In genomic region chr6:75656479-75656878, GRCh38 we compare ENCODE assay signal across 18 cellular contexts. TPM values are rescaled to one million over a fixed set of nuclear protein-coding genes. Genes with fewer than 3 reads are reported as not detected.
DNase-seq lines count a peak whose midpoint lies in the region; ATAC-seq and TF ChIP-seq lines count a peak whose summit lies in the region.
"Had no signal": no experiment of that assay in that cellular context is flagged by ENCODE, and none has a peak within 500 bp of the region (broad histone marks: within the 10 kb centered on the region; RNA-seq: fewer than 3 reads in every experiment).

No MANE protein-coding gene starts in this region.

- no peaks in the 10 kb centered on the region for H3K27me3 Mint-ChIP-seq in endodermal cell (ENCODE audit: insufficient read depth)
- H3K27me3 Mint-ChIP-seq: activated CD8-positive, alpha-beta memory T cell treated with anti-CD3 and anti-CD28 coated beads, Interleukin-2, amount 10 ng/mL, durations not matched to agents 7 days and 5 days; IgD-negative memory B cell had no signal

- H3K27me3 ChIP-seq in endodermal cell (ENCODE audit: control insufficient read depth, insufficient read depth, low read length, poor library complexity, severe bottlenecking), result no peaks in the 10 kb centered on the region

- DNase-seq in AG10803 (ENCODE audit: low read depth) (peak; percentile 2), endodermal cell (no peak), NCI-H2081 (lab: John Stamatoyannopoulos, UW) (no peak), DMS 273 treated with DMSO at 0.1 percent for 48 hours (lab: John Stamatoyannopoulos, UW) (no peak)
- DNase-seq in stimulated activated naive CD4-positive, alpha-beta T cell (lab: John Stamatoyannopoulos, UW), result no peak
- DNase-seq: activated CD8-positive, alpha-beta memory T cell treated with anti-CD3 and anti-CD28 coated beads, Interleukin-2, amount 10 ng/mL, durations not matched to agents 7 days and 5 days; amygdala; effector memory CD4-positive, alpha-beta T cell; NCI-H187 treated with DMSO at 0.1 percent for 48 hours; NCI-H510A; SHP77; stimulated activated CD4-positive, alpha-beta T cell treated with anti-CD3 and anti-CD28 coated beads, Interleukin-1b, Interleukin-23, amount 100 ng/mL, for 48 hours had no signal

- peaks cover 88% of the 10 kb centered on the region for H3K36me3 ChIP-seq in endodermal cell (ENCODE audit: control insufficient read depth, insufficient read depth, low read length)

- no peaks in the 10 kb centered on the region for H3K9me3 Mint-ChIP-seq in endodermal cell
- H3K9me3 Mint-ChIP-seq: IgD-negative memory B cell had no signal

- H3K4me1 ChIP-seq in endodermal cell (ENCODE audit: control insufficient read depth, insufficient read depth, low read length), result no peaks in the 10 kb centered on the region

- H3K9ac ChIP-seq in endodermal cell (ENCODE audit: extremely low read depth, low read length, poor library complexity, severe bottlenecking), result no peak overlapping the region

- H3K27ac ChIP-seq in endodermal cell (ENCODE audit: low read depth, low read length), result no peak overlapping the region

- peaks cover 60% of the 10 kb centered on the region for H3K36me3 Mint-ChIP-seq in endodermal cell (ENCODE audit: low read depth)

- H3K4me3 Mint-ChIP-seq in endodermal cell, result no peak overlapping the region
- H3K4me3 Mint-ChIP-seq: activated CD8-positive, alpha-beta memory T cell treated with anti-CD3 and anti-CD28 coated beads, Interleukin-2, amount 10 ng/mL, durations not matched to agents 7 days and 5 days; IgD-negative memory B cell had no signal

- no peaks in the 10 kb centered on the region for H3K4me1 Mint-ChIP-seq in endodermal cell
- H3K4me1 Mint-ChIP-seq: activated CD8-positive, alpha-beta memory T cell treated with anti-CD3 and anti-CD28 coated beads, Interleukin-2, amount 10 ng/mL, durations not matched to agents 7 days and 5 days had no signal

- peak overlapping the region; percentile 63 for H3K27ac Mint-ChIP-seq in endodermal cell
- H3K27ac Mint-ChIP-seq: activated CD8-positive, alpha-beta memory T cell treated with anti-CD3 and anti-CD28 coated beads, Interleukin-2, amount 10 ng/mL, durations not matched to agents 7 days and 5 days; IgD-negative memory B cell had no signal

- ATAC-seq in GM18907 (IDR thresholded peaks at IDR 0.05; ENCODE audit: unreplicated experiment), result peak; percentile 69
- ATAC-seq in HG02759 (IDR thresholded peaks at IDR 0.05; ENCODE audit: unreplicated experiment), result peak; percentile 40
- ATAC-seq in GM18498 (IDR thresholded peaks at IDR 0.05; ENCODE audit: unreplicated experiment), result no peak
- ATAC-seq: activated CD4-positive, CD25-positive, alpha-beta regulatory T cell treated with anti-CD3 and anti-CD28 coated beads, Interleukin-2, amount 50 U/mL, for 24 hours; activated CD8-positive, alpha-beta memory T cell treated with anti-CD3 and anti-CD28 coated beads, Interleukin-2, amount 10 ng/mL, durations not matched to agents 7 days and 5 days; sciatic nerve had no signal

- H3K4me3 ChIP-seq in AG10803 (ENCODE audit: low read length) (no peak overlapping the region), endodermal cell (ENCODE audit: low read length) (no peak overlapping the region)

- TF ChIP-seq CTCF in AG10803 (conservative IDR thresholded peaks at IDR 0.05; ENCODE audit: low read length) (no peak), endodermal cell (conservative IDR thresholded peaks at IDR 0.05) (no peak)

- no peaks in the 10 kb centered on the region for H3K9me3 ChIP-seq in endodermal cell (ENCODE audit: control insufficient read depth, low read length)

RNA-seq across cellular contexts. Expression of gene SENP6, which starts 54.8 kb away (rescaled TPM):
- 100 to 1,000 TPM; 101 to 113 TPM for total RNA-seq in endodermal cell
- 80.9 TPM for polyA plus RNA-seq in endodermal cell (2013, experiment 1 of 2)
- polyA plus RNA-seq in endodermal cell (2013, experiment 2 of 2), result 78.3 TPM
